ENCODE assay signal across 15 cellular contexts in genomic region chr19:8044018-8044417, GRCh38. TPM values are rescaled to one million over a fixed set of nuclear protein-coding genes. Genes with fewer than 3 reads are reported as not detected.
DNase-seq lines count a peak whose midpoint lies in the region; ATAC-seq, FAIRE-seq and TF ChIP-seq lines count a peak whose summit lies in the region.
"Had no signal": no experiment of that assay in that cellular context is flagged by ENCODE, and none has a peak within 500 bp of the region (broad histone marks: within the 10 kb centered on the region; RNA-seq: fewer than 3 reads in every experiment).

No MANE protein-coding gene starts in this region.

- WGBS in H9 (ENCODE audit: extremely low coverage, insufficient read length, low lambda C conversion rate): no CpG with 5 or more reads among the region's 10 CpGs
- WGBS in K562 (ENCODE audit: insufficient coverage, low coverage, missing lambda C conversion rate): 74% methylated on average over 9 of the region's 10 CpGs

- no peak for FAIRE-seq in K562 (lab: Jason Lieb, UNC)
- FAIRE-seq: A549, H54 had no signal

- CTCF ChIA-PET in K562 (lab: Yijun Ruan, JAX; ENCODE audit: low intra/inter-chr PET ratio): no interaction called here
- CTCF ChIA-PET in CD8-positive, alpha-beta T cell (lab: Charles Lee): no interaction called here

- in situ Hi-C loops in K562 (cut with MboI): no loop called here

- no peak overlapping the region for H3K23ac ChIP-seq in H9 (ENCODE audit: insufficient read length, low read depth, low read length)

- no peak overlapping the region for H3K27ac ChIP-seq in H9 (ENCODE audit: insufficient read length, low read depth, low read length)
- no peak overlapping the region for H3K27ac ChIP-seq in K562 (ENCODE audit: extremely low read depth, low read depth, low read length)
- H3K27ac ChIP-seq in CD8-positive, alpha-beta T cell (ENCODE audit: low read depth, low read length): no peak overlapping the region
- H3K27ac ChIP-seq: A549 had no signal

- H3K4me1 Mint-ChIP-seq in H9: peaks cover 2 to 9% of the 10 kb centered on the region in 2 experiments; a peak in 3 of 4 replicates
- H3K4me1 Mint-ChIP-seq in CD8-positive, alpha-beta T cell (ENCODE audit: low read depth): no peaks in the 10 kb centered on the region

- no peaks in the 10 kb centered on the region for H3K79me2 ChIP-seq in H9 (ENCODE audit: insufficient read depth, low read length)
- no peaks in the 10 kb centered on the region for H3K79me2 ChIP-seq in K562 (ENCODE audit: control insufficient read depth, insufficient read depth, low read length)

- no peak for DNase-seq in H9
- DNase-seq in K562 (ENCODE audit: extremely low read depth in 1 of 4, low spot score in 3 of 4): no peak
- peak; percentile 71 for DNase-seq in posterior vena cava (ENCODE audit: low spot score)
- no peak for DNase-seq in T-helper 1 cell
- DNase-seq in CD8-positive, alpha-beta T cell: no peak
- DNase-seq: BE2C, DMS 273 treated with DMSO at 0.1 percent for 48 hours, IMR-90 had no signal

- no peak for TF ChIP-seq EP300 in K562 (IDR thresholded peaks at IDR 0.05; ENCODE audit: low read length)

- no peaks in the 10 kb centered on the region for H3K23me2 ChIP-seq in H9 (ENCODE audit: insufficient read length, low read depth, low read length, poor library complexity, severe bottlenecking)

- no peaks in the 10 kb centered on the region for H3K79me1 ChIP-seq in H9 (ENCODE audit: insufficient read depth, low read depth, low read length, poor library complexity, severe bottlenecking)

- H3K4me2 ChIP-seq in H9 (ENCODE audit: insufficient read depth, insufficient read length, low read length): no peak overlapping the region
- H3K4me2 ChIP-seq in K562 (ENCODE audit: insufficient read depth, low read length): no peak overlapping the region
- H3K4me2 ChIP-seq: A549 had no signal

- H4K20me1 ChIP-seq in H9 (ENCODE audit: control insufficient read depth, insufficient read depth, insufficient read length): no peaks in the 10 kb centered on the region
- H4K20me1 ChIP-seq in K562 (replicated peaks; ENCODE audit: control insufficient read depth, insufficient read depth, low read length): no peaks in the 10 kb centered on the region

- TF ChIP-seq CTCF in H9 (conservative IDR thresholded peaks at IDR 0.05): no peak
- no peak for TF ChIP-seq CTCF in K562 (IDR thresholded peaks at IDR 0.05 in 2 of 3, conservative IDR thresholded peaks at IDR 0.05 in 1 of 3; ENCODE audit: insufficient read depth in 2 of 3, low read depth in 1 of 3, low read length in 3 of 3)
- no peak for TF ChIP-seq CTCF in CD8-positive, alpha-beta T cell (IDR thresholded peaks at IDR 0.05)

- H3K4me3 ChIP-seq in K562: no peak overlapping the region
- H3K4me3 ChIP-seq in CD8-positive, alpha-beta T cell (ENCODE audit: low read depth, low read length): no peak overlapping the region
- H3K4me3 ChIP-seq: A549 had no signal

- H3K27me3 Mint-ChIP-seq in H9 (ENCODE audit: low read depth): peaks cover 27% of the 10 kb centered on the region
- H3K27me3 Mint-ChIP-seq in CD8-positive, alpha-beta T cell (ENCODE audit: low read depth): peaks cover 10% of the 10 kb centered on the region

- H3K56ac ChIP-seq in H9 (ENCODE audit: insufficient read length, low read depth, low read length): no peak overlapping the region

- no peak overlapping the region for H2BK15ac ChIP-seq in H9 (ENCODE audit: low read depth, low read length)

- no peak overlapping the region for H4K8ac ChIP-seq in H9 (replicated peaks; ENCODE audit: insufficient read length, low read depth, low read length)

- H3K4me1 ChIP-seq in H9 (ENCODE audit: insufficient read depth, low read length) (no peaks in the 10 kb centered on the region), K562 (replicated peaks in 1 of 2; ENCODE audit: control insufficient read depth in 2 of 2, insufficient read depth in 2 of 2, low read length in 2 of 2) (peaks cover 8 to 26% of the 10 kb centered on the region in 2 experiments)
- no peaks in the 10 kb centered on the region for H3K4me1 ChIP-seq in CD8-positive, alpha-beta T cell (ENCODE audit: insufficient read depth, low read length)
- H3K4me1 ChIP-seq: A549, BE2C had no signal

- no peak for TF ChIP-seq RAD21 in K562 (CRISPR knock-in tag; conservative IDR thresholded peaks at IDR 0.05 in 1 of 2, IDR thresholded peaks at IDR 0.05 in 1 of 2)

- no peak overlapping the region for H2BK5ac ChIP-seq in H9 (ENCODE audit: insufficient read length, low read length)

- no peak for TF ChIP-seq POLR2A in K562 (conservative IDR thresholded peaks at IDR 0.05)

- no peaks in the 10 kb centered on the region for H3K36me3 ChIP-seq in K562 (ENCODE audit: control insufficient read depth, insufficient read depth, low read length)
- no peaks in the 10 kb centered on the region for H3K36me3 ChIP-seq in CD8-positive, alpha-beta T cell (ENCODE audit: insufficient read depth, low read length)
- H3K36me3 ChIP-seq: BE2C had no signal

- no peak overlapping the region for H2BK12ac ChIP-seq in H9 (ENCODE audit: insufficient read length, low read depth, low read length)

- no peak overlapping the region for H2BK120ac ChIP-seq in H9 (ENCODE audit: low read depth, low read length, poor library complexity, severe bottlenecking)

- no peak overlapping the region for H3K14ac ChIP-seq in H9 (ENCODE audit: insufficient read depth, low read length)

- H3K9me3 Mint-ChIP-seq in H9: no peaks in the 10 kb centered on the region; a peak in 2 of 5 replicates
- H3K9me3 Mint-ChIP-seq in CD8-positive, alpha-beta T cell: no peaks in the 10 kb centered on the region

- no peaks in the 10 kb centered on the region for H3K27me3 ChIP-seq in H9 (ENCODE audit: insufficient read depth, low read length)
- H3K27me3 ChIP-seq in K562 (ENCODE audit: control insufficient read depth in 2 of 2, insufficient read depth in 2 of 2, low read length in 2 of 2): no peaks in the 10 kb centered on the region
- H3K27me3 ChIP-seq in CD8-positive, alpha-beta T cell (ENCODE audit: insufficient read depth, low read length): no peaks in the 10 kb centered on the region
- H3K27me3 ChIP-seq: BE2C had no signal

- no peak overlapping the region for H4K91ac ChIP-seq in H9 (ENCODE audit: insufficient read length, low read depth, low read length)

- H2BK20ac ChIP-seq in H9 (ENCODE audit: low read depth, low read length, poor library complexity, severe bottlenecking): no peak overlapping the region

- H3K9me1 ChIP-seq in K562 (ENCODE audit: control insufficient read depth, insufficient read depth, low read length): no peaks in the 10 kb centered on the region

- intact Hi-C loops in K562 (cut with micrococcal nuclease) (no loop called here), posterior vena cava (cut with DNase I) (no loop called here)
- intact Hi-C loops in CD8-positive, alpha-beta T cell (cut with DNase I, micrococcal nuclease): no loop called here

- POLR2A ChIA-PET in K562 (lab: Yijun Ruan, JAX): interaction anchor here (1.5 kb wide), 1 partner anchor 11 kb away, joined by 5 read pairs; no protein-coding TSS in a partner anchor
- POLR2A ChIA-PET in CD8-positive, alpha-beta T cell (lab: Charles Lee): interaction anchor here (0.5 kb wide), 1 partner anchor 208 kb away, joined by 3 read pairs; no protein-coding TSS in a partner anchor

- no peak overlapping the region for H2AK5ac ChIP-seq in H9 (ENCODE audit: insufficient read length, low read length)

- no peaks in the 10 kb centered on the region for H3K9me3 ChIP-seq in H9 (ENCODE audit: control insufficient read depth, low read depth, low read length)
- H3K9me3 ChIP-seq in K562 (replicated peaks; ENCODE audit: control insufficient read depth, insufficient read depth, low read depth, low read length): no peaks in the 10 kb centered on the region
- H3K9me3 ChIP-seq in CD8-positive, alpha-beta T cell (ENCODE audit: low read length): no peaks in the 10 kb centered on the region
- H3K9me3 ChIP-seq: A549, BE2C had no signal

- H3K36me3 Mint-ChIP-seq in H9 (ENCODE audit: insufficient read depth in 1 of 3, low read depth in 3 of 3): no peaks in the 10 kb centered on the region
- no peaks in the 10 kb centered on the region for H3K36me3 Mint-ChIP-seq in CD8-positive, alpha-beta T cell
- H3K36me3 Mint-ChIP-seq: CD14-positive monocyte had no signal

- H3K9ac ChIP-seq in H9 (ENCODE audit: extremely low read depth, insufficient read length, low read length): no peak overlapping the region
- H3K9ac ChIP-seq in K562 (ENCODE audit: insufficient read depth in 1 of 2, low read depth in 2 of 2, low read length in 2 of 2): peak overlapping the region in 1 of 2 experiments; percentile 6; a peak in 1 of 4 replicates

- no TSS peak for BruUV-seq in K562 (replicated peaks; lab: Mats Ljungman, UMichigan)

- H3K18ac ChIP-seq in H9 (ENCODE audit: insufficient read length, low read depth, low read length): peak overlapping the region; percentile 40

- H3K27ac Mint-ChIP-seq in H9: no peak overlapping the region; a peak in 1 of 7 replicates
- no peak overlapping the region for H3K27ac Mint-ChIP-seq in CD8-positive, alpha-beta T cell

- no peak overlapping the region for H3K4ac ChIP-seq in H9 (ENCODE audit: low read depth, low read length)

- H3K4me3 Mint-ChIP-seq in H9: no peak overlapping the region
- H3K4me3 Mint-ChIP-seq in CD8-positive, alpha-beta T cell: no peak overlapping the region
- H3K4me3 Mint-ChIP-seq: CD14-positive monocyte had no signal

- ATAC-seq in K562 (no peak), esophagus mucosa (no peak)
- ATAC-seq in CD8-positive, alpha-beta T cell: no peak
- ATAC-seq: A549 had no signal

- no peak overlapping the region for H3T11ph ChIP-seq in H9 (ENCODE audit: low read length)

- peak overlapping the region; percentile 56 for H4K5ac ChIP-seq in H9 (ENCODE audit: insufficient read length, low read depth, low read length)

- H2AFZ ChIP-seq in H9 (ENCODE audit: low read length) (no peak overlapping the region), K562 (ENCODE audit: low read depth, low read length) (no peak overlapping the region)

RNA-seq across cellular contexts. Expression of gene CCL25, which starts 8.5 kb away (rescaled TPM):
- total RNA-seq in H9 (2021): not detected in 2 replicates
- total RNA-seq in K562 (2011; cell fraction: chromatin; rRNA removed; ENCODE audit: low replicate concordance): not detected in 2 replicates
- total RNA-seq in K562 (2011; cell fraction: nucleolus; rRNA removed): not detected in 2 replicates
- total RNA-seq in K562 (2011; cell fraction: nucleoplasm; rRNA removed): not detected in 2 replicates
- not detected in 2 replicates for total RNA-seq in K562 (2014; rRNA removed)
- total RNA-seq in K562 (2014; rRNA removed; fragmentation: Illumina TruSeq; extraction: Trizol): not detected in 2 replicates
- total RNA-seq in K562 (2015; rRNA removed; fragmentation: Illumina TruSeq; extraction: Trizol): not detected in 2 replicates
- not detected in 2 replicates for total RNA-seq in K562 (2021)
- polyA plus RNA-seq in K562 (2011; rRNA removed): 0.15 TPM in 1 of 2 replicates, not detected in the other
- polyA plus RNA-seq in K562 (2011; cell fraction: cytosol; rRNA removed): 0.07 and 0.18 TPM in 2 replicates
- 0.14 TPM in 1 of 2 replicates, not detected in the other for polyA plus RNA-seq in K562 (2011; cell fraction: nucleus; rRNA removed)
- polyA plus RNA-seq in K562 (2012): 0.10 TPM in 1 of 2 replicates, not detected in the other
- not detected in 2 replicates for polyA plus RNA-seq in K562 (2014; fragmentation: Illumina TruSeq; extraction: Trizol)
- polyA plus RNA-seq in K562 (2014; fragmentation: Nextera tagmentation; extraction: Ambion mirVana): not detected
- not detected in 2 replicates for polyA plus RNA-seq in K562 (2014; rRNA removed)
- not detected in 2 replicates for polyA minus RNA-seq in K562 (2011; rRNA and poly(A)+ RNA removed)
- not detected in 2 replicates for polyA minus RNA-seq in K562 (2011; cell fraction: cytosol; rRNA and poly(A)+ RNA removed)
- not detected in 2 replicates for polyA minus RNA-seq in K562 (2011; cell fraction: nucleus; rRNA and poly(A)+ RNA removed)
- total RNA-seq in posterior vena cava: not detected
- total RNA-seq in esophagus mucosa: not detected
- total RNA-seq in CD8-positive, alpha-beta T cell: not detected
- total RNA-seq: Daoy, HT-29, IMR-90 had no signal
- polyA plus RNA-seq: A549, AG04450, CD14-positive monocyte, IMR-90 had no signal

RNA-seq across cellular contexts. Expression of gene ELAVL1, which starts 38.6 kb away (rescaled TPM):
- 147 and 149 TPM in 2 replicates for total RNA-seq in H9 (2021)
- total RNA-seq in K562 (2011; cell fraction: chromatin; rRNA removed; ENCODE audit: low replicate concordance): 48.2 and 63.0 TPM in 2 replicates
- total RNA-seq in K562 (2011; cell fraction: nucleolus; rRNA removed): 28.7 and 31.5 TPM in 2 replicates
- total RNA-seq in K562 (2011; cell fraction: nucleoplasm; rRNA removed): 37.9 and 41.0 TPM in 2 replicates
- 56.5 and 66.5 TPM in 2 replicates for total RNA-seq in K562 (2014; rRNA removed)
- total RNA-seq in K562 (2014; rRNA removed; fragmentation: Illumina TruSeq; extraction: Trizol): 69.8 and 72.7 TPM in 2 replicates
- 80.1 and 83.1 TPM in 2 replicates for total RNA-seq in K562 (2015; rRNA removed; fragmentation: Illumina TruSeq; extraction: Trizol)
- 172 and 176 TPM in 2 replicates for total RNA-seq in K562 (2021)
- 46.9 and 69.2 TPM in 2 replicates for polyA plus RNA-seq in K562 (2011; rRNA removed)
- 72.8 and 84.8 TPM in 2 replicates for polyA plus RNA-seq in K562 (2011; cell fraction: cytosol; rRNA removed)
- 34.4 and 37.5 TPM in 2 replicates for polyA plus RNA-seq in K562 (2011; cell fraction: nucleus; rRNA removed)
- 77.5 and 90.3 TPM in 2 replicates for polyA plus RNA-seq in K562 (2012)
- polyA plus RNA-seq in K562 (2014; fragmentation: Illumina TruSeq; extraction: Trizol): 149 and 156 TPM in 2 replicates
- 1 to 10 TPM; 4.3 to 6.9 TPM for polyA plus RNA-seq in K562 (2014; fragmentation: Nextera tagmentation; extraction: Ambion mirVana)
- 63.7 and 78.3 TPM in 2 replicates for polyA plus RNA-seq in K562 (2014; rRNA removed)
- 45.5 and 80.2 TPM in 2 replicates for polyA minus RNA-seq in K562 (2011; rRNA and poly(A)+ RNA removed)
- polyA minus RNA-seq in K562 (2011; cell fraction: cytosol; rRNA and poly(A)+ RNA removed): 74.4 and 81.5 TPM in 2 replicates
- polyA minus RNA-seq in K562 (2011; cell fraction: nucleus; rRNA and poly(A)+ RNA removed): 5.4 and 7.9 TPM in 2 replicates
- total RNA-seq in posterior vena cava: 10 to 100 TPM; 49.9 to 50.7 TPM
- 48.7 TPM for total RNA-seq in esophagus mucosa
- 10 to 100 TPM; 19.9 to 23.5 TPM for total RNA-seq in CD8-positive, alpha-beta T cell
